In the genomic region with DNA sequence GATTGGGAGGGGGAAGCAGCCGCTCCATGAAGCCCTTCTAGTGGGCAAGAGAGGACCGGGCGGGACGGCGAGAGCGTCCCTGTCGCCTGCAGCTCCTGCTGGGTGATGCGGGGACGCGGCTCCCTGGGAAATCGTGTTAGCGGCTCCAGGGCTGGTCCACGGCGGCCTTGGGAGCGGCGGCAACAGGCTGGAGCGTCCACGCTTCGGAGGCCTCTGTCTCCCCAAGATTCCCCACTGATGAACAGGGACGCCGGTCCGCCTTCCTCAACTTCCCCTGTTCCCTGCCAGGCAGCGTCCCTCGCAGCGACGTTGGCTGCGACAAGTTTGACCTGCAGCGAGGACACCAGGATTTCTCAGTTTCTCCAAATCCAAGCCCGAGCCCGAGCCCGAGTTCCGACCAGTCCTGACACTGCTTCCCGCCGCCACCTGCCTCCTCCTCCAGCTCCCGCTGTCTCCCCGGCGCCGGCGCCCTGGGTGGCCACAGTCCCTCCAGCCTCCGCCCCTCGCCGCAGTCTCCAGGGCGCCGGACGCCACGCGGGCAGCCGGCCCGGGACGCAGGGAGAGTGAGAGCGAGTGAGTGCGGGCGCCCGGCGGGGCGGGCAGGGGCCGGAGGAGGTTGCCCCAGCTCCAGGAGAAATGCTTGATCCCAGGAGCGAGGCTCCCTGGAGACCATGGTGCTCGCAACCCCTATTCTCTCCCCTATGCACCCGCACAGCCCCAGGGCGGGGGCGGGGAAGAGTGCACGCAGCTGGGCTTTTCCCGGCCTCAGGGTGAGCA, we compare ENCODE assay signal across 8 cellular contexts.
DNase-seq lines count a peak whose midpoint lies in the region; ATAC-seq and TF ChIP-seq lines count a peak whose summit lies in the region.

No MANE protein-coding gene starts in this region.

- peaks cover 0 to 4% of the 10 kb centered on the region in 2 donors for H3K4me1 Mint-ChIP-seq in immature natural killer cell

- no peaks in the 10 kb centered on the region for H3K36me3 ChIP-seq in body of pancreas (replicated peaks in 1 of 2; ENCODE audit: insufficient read depth in 1 of 2, low read depth in 2 of 2)
- no peaks in the 10 kb centered on the region for H3K36me3 ChIP-seq in gastrocnemius medialis

- no peak overlapping the region for H3K27ac Mint-ChIP-seq in immature natural killer cell

- peaks cover 21 to 38% (median 31%) of the 10 kb centered on the region in 3 donors for H3K27me3 Mint-ChIP-seq in immature natural killer cell (ENCODE audit: low read depth in 3 of 3)

- H3K27me3 ChIP-seq in body of pancreas = no peaks in the 10 kb centered on the region
- peaks cover 6 to 11% (median 9%) of the 10 kb centered on the region in 3 donors for H3K27me3 ChIP-seq in gastrocnemius medialis

- ATAC-seq in body of pancreas = peak; percentile 87
- peak in 1 of 2 donors; percentile 66 for ATAC-seq in gastrocnemius medialis
- no peak for ATAC-seq in HG02623 (IDR thresholded peaks at IDR 0.05; ENCODE audit: unreplicated experiment)

- TF ChIP-seq POLR2A in body of pancreas (IDR thresholded peaks at IDR 0.05) (peak in 2 of 3 donors; percentile 49 to 54), gastrocnemius medialis (IDR thresholded peaks at IDR 0.05) (no peak)

- H3K27ac ChIP-seq in body of pancreas = peak overlapping the region in 3 of 4 donors; percentile 40 to 60 (median 56)
- peak overlapping the region in 1 of 4 donors; percentile 6 for H3K27ac ChIP-seq in gastrocnemius medialis

- intact Hi-C loops in body of pancreas (cut with DNase I) (no loop called here), gastrocnemius medialis (cut with DNase I; ENCODE audit: low total_unique reads) (no loop called here)

- peaks cover 0 to 1% (median 0%) of the 10 kb centered on the region in 6 donors for H3K9me3 Mint-ChIP-seq in immature natural killer cell

- in situ Hi-C loops in gastrocnemius medialis (cut with MboI; ENCODE audit: low sequenced_read_pairs in 4 of 4) = no loop called here

- H3K9me3 ChIP-seq in body of pancreas (no peaks in the 10 kb centered on the region), gastrocnemius medialis (no peaks in the 10 kb centered on the region)

- H3K4me3 Mint-ChIP-seq in immature natural killer cell = peak overlapping the region; percentile 35 to 71 (median 57)

- H3K4me1 ChIP-seq in body of pancreas = peaks cover 15% of the 10 kb centered on the region
- H3K4me1 ChIP-seq in gastrocnemius medialis = peaks cover 0 to 8% of the 10 kb centered on the region in 2 donors

- no peaks in the 10 kb centered on the region for H3K36me3 Mint-ChIP-seq in immature natural killer cell

- TF ChIP-seq CTCF in body of pancreas (IDR thresholded peaks at IDR 0.05) = no peak
- no peak for TF ChIP-seq CTCF in gastrocnemius medialis (IDR thresholded peaks at IDR 0.05 in 4 of 5, conservative IDR thresholded peaks at IDR 0.05 in 1 of 5)

- DNase-seq in NCI-H82 (lab: John Stamatoyannopoulos, UW) (peak; percentile 65), NCI-H82 treated with DMSO at 0.1 percent for 48 hours (lab: John Stamatoyannopoulos, UW; ENCODE audit: unreplicated experiment) (no peak), NCI-H2107 treated with DMSO at 0.1 percent for 48 hours (lab: John Stamatoyannopoulos, UW; ENCODE audit: unreplicated experiment) (peak; percentile 64), body of pancreas (peak; percentile 67 to 75 (median 68)), immature natural killer cell (no peak), gastrocnemius medialis (no peak), GM19238 (ENCODE audit: insufficient read length, low spot score) (no peak)

- 1 to 2% methylated on average over 17 to 57 of the region's 64 CpGs for WGBS in body of pancreas, 2 donors

- peak overlapping the region; percentile 12 to 42 for H3K4me3 ChIP-seq in body of pancreas
- H3K4me3 ChIP-seq in gastrocnemius medialis = peak overlapping the region; percentile 51 to 65 (median 59)

Comparison
In these comparisons a context has a peak if more than half of its experiments do, and no peak if none do; other contexts are left out.
1. DNase-seq: peak in NCI-H82 (single experiment), NCI-H2107 treated with DMSO at 0.1 percent for 48 hours (single experiment) and body of pancreas (4 of 4); none in NCI-H82 treated with DMSO at 0.1 percent for 48 hours (single experiment), immature natural killer cell (0 of 3), gastrocnemius medialis (0 of 2) and GM19238 (single experiment).
2. POLR2A ChIP-seq: peak in body of pancreas (2 of 3); none in gastrocnemius medialis (0 of 2).